In the genomic region with DNA sequence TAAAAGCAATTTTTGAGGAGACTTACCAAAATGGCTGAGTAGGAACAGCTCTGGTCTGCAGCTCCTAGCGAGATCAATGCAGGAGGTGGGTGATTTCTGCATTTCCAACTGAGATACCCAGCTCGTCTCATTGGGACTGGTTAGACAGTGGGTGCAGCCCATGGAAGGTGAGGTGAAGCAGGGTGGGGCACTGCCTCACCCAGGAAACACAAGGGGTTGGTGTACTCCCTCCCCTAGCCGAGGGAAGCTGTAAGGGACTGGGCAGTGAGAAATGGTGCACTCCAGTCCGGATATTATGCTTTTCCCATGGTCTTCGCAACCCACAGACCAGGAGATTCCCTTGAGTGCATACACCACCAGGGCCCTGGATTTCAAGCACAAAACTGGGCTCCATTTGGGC, we compare ENCODE assay signal across 31 cellular contexts.
DNase-seq lines count a peak whose midpoint lies in the region; ATAC-seq, FAIRE-seq and TF ChIP-seq lines count a peak whose summit lies in the region.
"Had no signal": no experiment of that assay in that cellular context is flagged by ENCODE, and none has a peak within 500 bp of the region (broad histone marks: within the 10 kb centered on the region; RNA-seq: fewer than 3 reads in every experiment).

No MANE protein-coding gene starts in this region.

- H3K56ac ChIP-seq in H1 (replicated peaks; ENCODE audit: insufficient read length, low read depth, low read length) = no peak overlapping the region

- FAIRE-seq in H1 (lab: Jason Lieb, UNC) = no peak
- FAIRE-seq: A549 had no signal

- H2BK120ac ChIP-seq in H1 (replicated peaks; ENCODE audit: low read depth, low read length) = no peak overlapping the region

- H3K4me1 ChIP-seq in H1 (replicated peaks in 1 of 4; ENCODE audit: control insufficient read depth in 3 of 4, insufficient read depth in 4 of 4, low read length in 3 of 4) = no peaks in the 10 kb centered on the region
- H3K4me1 ChIP-seq: A549, BLaER1, breast epithelium, foreskin keratinocyte, left ventricle myocardium inferior, parathyroid adenoma, right atrium auricular region, vagina had no signal

- no peaks in the 10 kb centered on the region for H3K36me3 ChIP-seq in H1 (ENCODE audit: control insufficient read depth in 2 of 4, insufficient read depth in 4 of 4, low read length in 3 of 4)
- H3K36me3 ChIP-seq: BLaER1, breast epithelium, left ventricle myocardium inferior, right atrium auricular region, thoracic aorta, vagina had no signal

- H3K4ac ChIP-seq in H1 (replicated peaks; ENCODE audit: insufficient read length, low read depth, low read length) = no peak overlapping the region

- no peaks in the 10 kb centered on the region for H3K4me1 Mint-ChIP-seq in activated CD4-positive, alpha-beta T cell treated with anti-CD3 and anti-CD28 coated beads for 36 hours
- H3K4me1 Mint-ChIP-seq: activated CD4-positive, alpha-beta T cell treated with anti-CD3 and anti-CD28 coated beads, Interleukin-2, amount 10 ng/mL, durations not matched to agents 7 days and 5 days; nephron progenitor cell had no signal

- no peak overlapping the region for H4K5ac ChIP-seq in H1 (ENCODE audit: insufficient read length, low read depth, low read length)

- no peak overlapping the region for H4K91ac ChIP-seq in H1 (replicated peaks; ENCODE audit: insufficient read length, low read length)

- no peak for TF ChIP-seq RAD21 in H1 (IDR thresholded peaks at IDR 0.05 in 1 of 2, conservative IDR thresholded peaks at IDR 0.05 in 1 of 2; ENCODE audit: low read depth in 2 of 2, low read length in 2 of 2)

- H3K9me3 Mint-ChIP-seq in activated CD4-positive, alpha-beta T cell treated with anti-CD3 and anti-CD28 coated beads for 36 hours (ENCODE audit: low read depth) = peaks cover 29% of the 10 kb centered on the region

- H3K4me3 ChIP-seq in H1 (ENCODE audit: extremely low read depth in 1 of 4, insufficient read depth in 2 of 4, low read depth in 3 of 4, low read length in 4 of 4) = no peak overlapping the region
- H3K4me3 ChIP-seq: A549, BLaER1, breast epithelium, left ventricle myocardium inferior, right atrium auricular region, SK-N-MC, thoracic aorta, vagina had no signal

- H2BK12ac ChIP-seq in H1 (ENCODE audit: low read depth, low read length) = no peak overlapping the region

- TF ChIP-seq POLR2A in H1 (IDR thresholded peaks at IDR 0.05; ENCODE audit: control extremely low read depth in 1 of 2, low read depth in 2 of 2, low read length in 2 of 2) = no peak

- H3K79me2 ChIP-seq in H1 (ENCODE audit: control insufficient read depth in 1 of 2, insufficient read depth in 2 of 2, low read length in 2 of 2) = no peaks in the 10 kb centered on the region
- H3K79me2 ChIP-seq: parathyroid adenoma had no signal

- no peaks in the 10 kb centered on the region for H3K27me3 ChIP-seq in H1 (replicated peaks in 1 of 4; ENCODE audit: control insufficient read depth in 3 of 4, extremely low read depth in 1 of 4, insufficient read depth in 3 of 4, low read length in 3 of 4)
- H3K27me3 ChIP-seq: BLaER1, breast epithelium, foreskin keratinocyte, right atrium auricular region, vagina had no signal

- no peak overlapping the region; the same call in 1 of the 2 replicates for H4K8ac ChIP-seq in H1 (ENCODE audit: extremely low read depth, insufficient read depth, low read length)

- H3K9me3 ChIP-seq in H1 (ENCODE audit: insufficient read depth in 2 of 2, low read depth in 1 of 2, low read length in 1 of 2) = peaks cover 0 to 10% of the 10 kb centered on the region in 2 experiments; a peak in 1 of 4 replicates
- H3K9me3 ChIP-seq: A549, BLaER1, Caco-2, right atrium auricular region, thoracic aorta, vagina had no signal

- H3K4me2 ChIP-seq in H1 (ENCODE audit: insufficient read depth in 1 of 2, low read depth in 2 of 2, low read length in 2 of 2) = no peak overlapping the region
- H3K4me2 ChIP-seq: A549, BLaER1 had no signal

- no peak overlapping the region for H3K27ac ChIP-seq in H1 (ENCODE audit: low read depth, low read length)
- H3K27ac ChIP-seq: A549, BLaER1, breast epithelium, foreskin keratinocyte, left ventricle myocardium inferior, parathyroid adenoma, right atrium auricular region, SK-N-MC, thoracic aorta, vagina had no signal

- no peak overlapping the region for H3K9ac ChIP-seq in H1 (replicated peaks in 1 of 4; ENCODE audit: extremely low read depth in 1 of 4, low read depth in 3 of 4, low read length in 3 of 4)
- H3K9ac ChIP-seq: BLaER1, parathyroid adenoma had no signal

- CTCF ChIA-PET in H1 (lab: Charles Lee; ENCODE audit: partially characterized antibody) = interaction anchor here (0.7 to 1.6 kb wide), 4 partner anchors 16 to 524 kb away, joined by 4 read pairs; no protein-coding TSS in a partner anchor
- CTCF ChIA-PET in activated CD4-positive, alpha-beta T cell treated with anti-CD3 and anti-CD28 coated beads for 36 hours (lab: Charles Lee) = interaction anchor here (0.7 kb wide), 1 partner anchor 261 kb away, joined by 3 read pairs; no protein-coding TSS in a partner anchor

- no peak overlapping the region for H3K23ac ChIP-seq in H1 (ENCODE audit: insufficient read length)

- intact Hi-C loops in activated CD4-positive, alpha-beta T cell treated with anti-CD3 and anti-CD28 coated beads for 36 hours (cut with DNase I, micrococcal nuclease) = no loop called here

- POLR2A ChIA-PET in H1 (lab: Charles Lee; ENCODE audit: partially characterized antibody) = interaction anchor here (1.2 kb wide), 1 partner anchor 11 kb away, joined by 5 read pairs; no protein-coding TSS in a partner anchor
- POLR2A ChIA-PET in activated CD4-positive, alpha-beta T cell treated with anti-CD3 and anti-CD28 coated beads for 36 hours (lab: Charles Lee) = no interaction called here

- H2BK15ac ChIP-seq in H1 (ENCODE audit: low read length) = 0 out of 2 replicates have a peak overlapping the region, but pooled peaks have one; percentile 18

- no peaks in the 10 kb centered on the region for H3K23me2 ChIP-seq in H1 (ENCODE audit: low read depth, low read length)

- no peaks in the 10 kb centered on the region for H3K79me1 ChIP-seq in H1 (ENCODE audit: low read depth, low read length)

- TF ChIP-seq CTCF in H1 (IDR thresholded peaks at IDR 0.05; ENCODE audit: control extremely low read depth in 1 of 3, insufficient read depth in 1 of 3, low read depth in 1 of 3, low read length in 3 of 3) = no peak

- H3K36me3 Mint-ChIP-seq in activated CD4-positive, alpha-beta T cell treated with anti-CD3 and anti-CD28 coated beads for 36 hours (ENCODE audit: low read depth) = no peaks in the 10 kb centered on the region

- WGBS in H1 (ENCODE audit: extremely low coverage in 1 of 2, insufficient coverage in 1 of 2, insufficient read length in 1 of 2, insufficient replicate concordance in 2 of 2, low coverage in 1 of 2, low lambda C conversion rate in 2 of 2, missing lambda C conversion rate in 1 of 2), 2 experiments = 95% methylated on average over 5 of the region's 5 CpGs; no CpG with 5 or more reads in 1 of the 2 experiments

- no peak overlapping the region for H2AK5ac ChIP-seq in H1 (ENCODE audit: low read depth, low read length)

- no peaks in the 10 kb centered on the region for H3K27me3 Mint-ChIP-seq in activated CD4-positive, alpha-beta T cell treated with anti-CD3 and anti-CD28 coated beads for 36 hours
- H3K27me3 Mint-ChIP-seq: activated CD4-positive, alpha-beta T cell treated with anti-CD3 and anti-CD28 coated beads, Interleukin-2, amount 10 ng/mL, durations not matched to agents 7 days and 5 days had no signal

- H3K27ac Mint-ChIP-seq in activated CD4-positive, alpha-beta T cell treated with anti-CD3 and anti-CD28 coated beads for 36 hours = no peak overlapping the region
- H3K27ac Mint-ChIP-seq: activated CD4-positive, alpha-beta T cell treated with anti-CD3 and anti-CD28 coated beads, Interleukin-2, amount 10 ng/mL, durations not matched to agents 7 days and 5 days; activated naive CD4-positive, alpha-beta T cell treated with anti-CD3 and anti-CD28 coated beads for 36 hours; nephron progenitor cell had no signal

- H3K14ac ChIP-seq in H1 (ENCODE audit: insufficient read length) = no peak overlapping the region

- no peak overlapping the region for H3K4me3 Mint-ChIP-seq in activated CD4-positive, alpha-beta T cell treated with anti-CD3 and anti-CD28 coated beads for 36 hours
- H3K4me3 Mint-ChIP-seq: activated CD4-positive, alpha-beta T cell treated with anti-CD3 and anti-CD28 coated beads, Interleukin-2, amount 10 ng/mL, durations not matched to agents 7 days and 5 days; activated naive CD4-positive, alpha-beta T cell treated with anti-CD3 and anti-CD28 coated beads for 36 hours had no signal

- no peak for DNase-seq in H1 (ENCODE audit: low read depth in 1 of 2, low spot score in 2 of 2)
- DNase-seq in midbrain (lab: John Stamatoyannopoulos, UW) = no peak
- no peak for DNase-seq in AG20443 (ENCODE audit: low spot score)
- DNase-seq in activated CD4-positive, alpha-beta T cell treated with anti-CD3 and anti-CD28 coated beads for 36 hours = no peak
- DNase-seq: activated CD4-positive, alpha-beta T cell treated with anti-CD3 and anti-CD28 coated beads, Interleukin-2, amount 10 ng/mL, durations not matched to agents 7 days and 5 days; activated naive CD4-positive, alpha-beta T cell treated with anti-CD3 and anti-CD28 coated beads for 36 hours; activated T-cell treated with anti-CD3 and anti-CD28 coated beads, Interleukin-2, amount 50 U/mL, for 48 hours; amniotic stem cell; DMS79 treated with DMSO at 0.1 percent for 48 hours; foreskin keratinocyte; left ventricle myocardium inferior; NCI-H1105 treated with DMSO at 0.1 percent for 48 hours; NCI-H2029; nephron progenitor cell; stimulated activated CD4-positive, alpha-beta T cell treated with anti-CD3 and anti-CD28 coated beads, Interleukin-12 subunit alpha, Interleukin-12 subunit beta, amount 100 ng/mL, for 4 hours; stimulated activated naive CD4-positive, alpha-beta T cell treated with Interleukin-2 at 50 U/mL for 16 hours; T-helper 2 cell had no signal

- H3K18ac ChIP-seq in H1 (ENCODE audit: extremely low read depth, low read length) = no peak overlapping the region

- H2BK5ac ChIP-seq in H1 (ENCODE audit: low read depth, low read length) = no peak overlapping the region; the same call in 1 of the 2 replicates

- H2AFZ ChIP-seq in H1 (ENCODE audit: low read length) = 0 out of 2 replicates have a peak overlapping the region, but pooled peaks have one; percentile 85
- H2AFZ ChIP-seq: parathyroid adenoma had no signal

- no peak overlapping the region for H2BK20ac ChIP-seq in H1 (ENCODE audit: low read length)

- no peak for TF ChIP-seq EP300 in H1 (IDR thresholded peaks at IDR 0.05; ENCODE audit: borderline replicate concordance in 1 of 2, low read depth in 2 of 2, low read length in 2 of 2)

- H4K20me1 ChIP-seq in H1 (replicated peaks in 1 of 2; ENCODE audit: control insufficient read depth in 1 of 2, insufficient read depth in 2 of 2, low read length in 2 of 2) = no peaks in the 10 kb centered on the region
- H4K20me1 ChIP-seq: BLaER1 had no signal

- ATAC-seq in GM18502 (IDR thresholded peaks at IDR 0.05; ENCODE audit: poor library complexity, unreplicated experiment) (peak; percentile 27), GM21528 (IDR thresholded peaks at IDR 0.05; ENCODE audit: low FRiP score, unreplicated experiment) (peak; percentile 26), HG02970 (IDR thresholded peaks at IDR 0.05; ENCODE audit: low FRiP score, unreplicated experiment) (peak; percentile 13), HG02763 (IDR thresholded peaks at IDR 0.05; ENCODE audit: unreplicated experiment) (no peak)
- no peak for ATAC-seq in activated CD4-positive, alpha-beta T cell treated with anti-CD3 and anti-CD28 coated beads for 36 hours
- ATAC-seq: esophagus mucosa, foreskin keratinocyte had no signal

Comparison
In these comparisons a context has a peak if more than half of its experiments do, and no peak if none do; other contexts are left out.
1. ATAC-seq: peak in GM18502 (single experiment), GM21528 (single experiment) and HG02970 (single experiment); none in activated CD4-positive, alpha-beta T cell treated with anti-CD3 and anti-CD28 coated beads for 36 hours (single experiment) and HG02763 (single experiment).